ENCODE assay signal across 2 cellular contexts in genomic region chr19:45643024-45643926, GRCh38.
TF ChIP-seq lines count a peak whose summit lies in the region.

No MANE protein-coding gene starts in this region.

TF ChIP-seq in A549, 52 proteins besides CTCF, POLR2A, EP300 and RAD21:
- peak; percentile 56; the same call in 1 of the 2 replicates for TF ChIP-seq ESRRA (IDR thresholded peaks at IDR 0.05; ENCODE audit: borderline replicate concordance, low read length)
- 0 out of 2 replicates have a peak, but pooled peaks have one; percentile 55 for TF ChIP-seq MYC (IDR thresholded peaks at IDR 0.05; ENCODE audit: borderline replicate concordance, low read length)
- TF ChIP-seq POLR2AphosphoS2 (conservative IDR thresholded peaks at IDR 0.05; ENCODE audit: low read length), result no peak
- TF ChIP-seq SMC3 (IDR thresholded peaks at IDR 0.05), result peak; percentile 96
- no peak; the same call in 1 of the 2 replicates for TF ChIP-seq FOSL2 (IDR thresholded peaks at IDR 0.05)
- TF ChIP-seq FOSL2 (CRISPR knock-in tag; IDR thresholded peaks at IDR 0.05), result peak; percentile 79
- 0 out of 2 replicates have a peak, but pooled peaks have one; percentile 8 for TF ChIP-seq NFE2L2 (conservative IDR thresholded peaks at IDR 0.05; ENCODE audit: low read length)
- TF ChIP-seq KDM5A (IDR thresholded peaks at IDR 0.05), result no peak
- TF ChIP-seq RFX5 (IDR thresholded peaks at IDR 0.05), result no peak
- TF ChIP-seq, protein P1, sequence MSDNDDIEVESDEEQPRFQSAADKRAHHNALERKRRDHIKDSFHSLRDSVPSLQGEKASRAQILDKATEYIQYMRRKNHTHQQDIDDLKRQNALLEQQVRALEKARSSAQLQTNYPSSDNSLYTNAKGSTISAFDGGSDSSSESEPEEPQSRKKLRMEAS (IDR thresholded peaks at IDR 0.05), result peak; percentile 78

TF ChIP-seq in neural cell, 6 proteins besides CTCF, POLR2A, EP300 and RAD21:
- TF ChIP-seq REST (IDR thresholded peaks at IDR 0.05; ENCODE audit: borderline replicate concordance), result no peak
- peak; percentile 85 for TF ChIP-seq SMC3 (conservative IDR thresholded peaks at IDR 0.05; ENCODE audit: poor library complexity)
- TF ChIP-seq MXI1 (conservative IDR thresholded peaks at IDR 0.05; ENCODE audit: poor library complexity, severe bottlenecking), result peak; percentile 42
TF ChIP-seq in neural cell: peak in this region for 2.
